18 cellular contexts compared by ENCODE assay signal in genomic region chr4:113957961-113958360, GRCh38. TPM values are rescaled to one million over a fixed set of nuclear protein-coding genes. Genes with fewer than 3 reads are reported as not detected.
DNase-seq lines count a peak whose midpoint lies in the region; ATAC-seq and TF ChIP-seq lines count a peak whose summit lies in the region.
"Had no signal": no experiment of that assay in that cellular context is flagged by ENCODE, and none has a peak within 500 bp of the region (broad histone marks: within the 10 kb centered on the region; RNA-seq: fewer than 3 reads in every experiment).

No MANE protein-coding gene starts in this region.

- BruUV-seq in PC-3 (replicated peaks; lab: Mats Ljungman, UMichigan), result no TSS peak

- H3K4me1 ChIP-seq in PC-3 (ENCODE audit: insufficient read depth, low read length) (peaks cover 67% of the 10 kb centered on the region), fibroblast of lung (ENCODE audit: control insufficient read depth, extremely low read depth, insufficient read depth, low read length) (peaks cover 35% of the 10 kb centered on the region), smooth muscle cell (ENCODE audit: low read depth) (peaks cover 8% of the 10 kb centered on the region), colonic mucosa (no peaks in the 10 kb centered on the region)
- H3K4me1 ChIP-seq: left lung had no signal

- H3K27ac ChIP-seq in PC-3 (ENCODE audit: low read length) (0 out of 2 replicates have a peak overlapping the region, but pooled peaks have one; percentile 93), fibroblast of lung (ENCODE audit: insufficient read depth, low read length) (peak overlapping the region; percentile 84), smooth muscle cell (ENCODE audit: low read depth) (peak overlapping the region; percentile 93), colonic mucosa (no peak overlapping the region)
- H3K27ac ChIP-seq: KMS-11 had no signal

- no peaks in the 10 kb centered on the region for H3K36me3 ChIP-seq in PC-3 (ENCODE audit: low read depth, low read length)
- no peaks in the 10 kb centered on the region for H3K36me3 ChIP-seq in fibroblast of lung (ENCODE audit: control insufficient read depth, insufficient read depth, low read length)
- H3K36me3 ChIP-seq in smooth muscle cell (ENCODE audit: low read depth), result no peaks in the 10 kb centered on the region
- no peaks in the 10 kb centered on the region for H3K36me3 ChIP-seq in colonic mucosa
- H3K36me3 ChIP-seq: esophagus squamous epithelium, heart left ventricle, left lung had no signal

- TF ChIP-seq CTCF in PC-3 (conservative IDR thresholded peaks at IDR 0.05; ENCODE audit: low read depth, low read length) (no peak), fibroblast of lung (conservative IDR thresholded peaks at IDR 0.05 in 1 of 2, IDR thresholded peaks at IDR 0.05 in 1 of 2; ENCODE audit: low read depth in 1 of 2, low read length in 2 of 2) (no peak), smooth muscle cell (IDR thresholded peaks at IDR 0.05; ENCODE audit: borderline replicate concordance, insufficient read depth, poor library complexity, severe bottlenecking) (no peak), colonic mucosa (IDR thresholded peaks at IDR 0.05) (no peak)

- H3K9me3 ChIP-seq in PC-3 (ENCODE audit: low read length) (no peaks in the 10 kb centered on the region), fibroblast of lung (ENCODE audit: control insufficient read depth, insufficient read depth, low read depth, low read length) (no peaks in the 10 kb centered on the region), smooth muscle cell (replicated peaks; ENCODE audit: low read depth) (no peaks in the 10 kb centered on the region), colonic mucosa (no peaks in the 10 kb centered on the region)
- H3K9me3 ChIP-seq: esophagus squamous epithelium, heart left ventricle, left lung, mucosa of descending colon had no signal

- POLR2A ChIA-PET in PC-3 (lab: Charles Lee; ENCODE audit: unreplicated experiment), result interaction anchor here (0.7 kb wide), 1 partner anchor 83 kb away, joined by 17 read pairs; no protein-coding TSS in a partner anchor

- no peak overlapping the region for H3K9ac ChIP-seq in PC-3 (ENCODE audit: low read length)
- H3K9ac ChIP-seq in fibroblast of lung (ENCODE audit: insufficient read depth, low read length), result no peak overlapping the region
- H3K9ac ChIP-seq in smooth muscle cell (ENCODE audit: low read depth), result no peak overlapping the region
- no peak overlapping the region for H3K9ac ChIP-seq in colonic mucosa (ENCODE audit: low read depth in 2 of 2, low read length in 2 of 2)
- H3K9ac ChIP-seq: KMS-11 had no signal

- CTCF ChIA-PET in PC-3 (lab: Charles Lee), result no interaction called here

- no peaks in the 10 kb centered on the region for H3K27me3 ChIP-seq in PC-3 (ENCODE audit: low read length)
- H3K27me3 ChIP-seq in fibroblast of lung (ENCODE audit: control insufficient read depth, insufficient read depth, low read length), result no peaks in the 10 kb centered on the region
- H3K27me3 ChIP-seq in smooth muscle cell (ENCODE audit: low read depth), result no peaks in the 10 kb centered on the region
- no peaks in the 10 kb centered on the region for H3K27me3 ChIP-seq in colonic mucosa
- H3K27me3 ChIP-seq: esophagus squamous epithelium, heart left ventricle, left lung had no signal

- 89% methylated on average over 3 of the region's 3 CpGs for WGBS in smooth muscle cell (ENCODE audit: low lambda C conversion rate)

- H3K79me2 ChIP-seq in PC-3 (ENCODE audit: low read length), result peaks cover 66% of the 10 kb centered on the region
- peaks cover 76% of the 10 kb centered on the region for H3K79me2 ChIP-seq in fibroblast of lung (ENCODE audit: control insufficient read depth, insufficient read depth, low read length)
- no peaks in the 10 kb centered on the region for H3K79me2 ChIP-seq in smooth muscle cell (ENCODE audit: low read depth)

- H2AFZ ChIP-seq in PC-3 (ENCODE audit: low read length) (no peak overlapping the region), fibroblast of lung (ENCODE audit: low read length) (no peak overlapping the region), smooth muscle cell (ENCODE audit: low read depth) (no peak overlapping the region)

- no peaks in the 10 kb centered on the region for H3K9me2 ChIP-seq in PC-3 (replicated peaks; ENCODE audit: low read length)

- peak; percentile 13 for DNase-seq in NCI-H2171 treated with DMSO at 0.1 percent for 48 hours (lab: John Stamatoyannopoulos, UW)
- no peak for DNase-seq in NCI-H2171 (lab: John Stamatoyannopoulos, UW)
- no peak for DNase-seq in PC-3
- DNase-seq in fibroblast of lung (ENCODE audit: low read depth in 2 of 2), result peak in 1 of 2 donors; percentile 88
- no peak for DNase-seq in smooth muscle cell (lab: John Stamatoyannopoulos, UW; ENCODE audit: unreplicated experiment)
- DNase-seq in activated CD4-positive, alpha-beta T cell treated with anti-CD3 and anti-CD28 coated beads for 48 hours, result no peak
- no peak for DNase-seq in colonic mucosa
- DNase-seq in central memory CD4-positive, alpha-beta T cell, result no peak
- DNase-seq: 8988T; C1 segment of cervical spinal cord; effector CD8-positive, alpha-beta T cell; esophagus squamous epithelium; heart left ventricle; left lung; mucosa of descending colon; NCI-H1092; NCI-H2029 had no signal

- H3K4me2 ChIP-seq in PC-3 (ENCODE audit: low read length) (no peak overlapping the region), fibroblast of lung (ENCODE audit: extremely low read depth, insufficient read depth, low read length) (peak overlapping the region; percentile 86), smooth muscle cell (peak overlapping the region; percentile 78)
- H3K4me2 ChIP-seq: KMS-11 had no signal

- no peak for ATAC-seq in PC-3
- ATAC-seq: left lung, mucosa of descending colon had no signal

- H4K20me1 ChIP-seq in PC-3 (ENCODE audit: low read length), result no peaks in the 10 kb centered on the region
- H4K20me1 ChIP-seq in fibroblast of lung (ENCODE audit: control insufficient read depth, extremely low read depth, insufficient read depth, low read length), result no peaks in the 10 kb centered on the region
- H4K20me1 ChIP-seq in smooth muscle cell (ENCODE audit: low read depth), result no peaks in the 10 kb centered on the region

- H3F3A ChIP-seq in PC-3 (ENCODE audit: low read length, unreplicated experiment), result no peaks in the 10 kb centered on the region
- peaks cover 5% of the 10 kb centered on the region for H3F3A ChIP-seq in smooth muscle cell (ENCODE audit: low read depth)

- H3K4me3 ChIP-seq in PC-3 (ENCODE audit: low read length), result no peak overlapping the region
- no peak overlapping the region for H3K4me3 ChIP-seq in fibroblast of lung (replicated peaks in 1 of 4; ENCODE audit: control extremely low read depth in 1 of 4, insufficient read depth in 1 of 4, low read depth in 3 of 4, low read length in 4 of 4)
- H3K4me3 ChIP-seq in smooth muscle cell, result no peak overlapping the region
- H3K4me3 ChIP-seq in colonic mucosa, result no peak overlapping the region
- H3K4me3 ChIP-seq: heart left ventricle, left lung, mucosa of descending colon had no signal

- intact Hi-C loops in PC-3 (cut with micrococcal nuclease) (loop anchor here (2.0 to 5.0 kb wide), 4 partner anchors 57 to 359 kb away; no protein-coding TSS in a partner anchor), colonic mucosa (cut with DNase I) (loop anchor here (10.0 kb wide), 1 partner anchor 563 kb away; no protein-coding TSS in a partner anchor)

RNA-seq across cellular contexts. Expression of gene ARSJ, which starts 21.5 kb away (rescaled TPM):
- total RNA-seq in PC-3 (2014; rRNA removed) (16.4 and 19.1 TPM in 2 replicates), fibroblast of lung (30.8 and 56.6 TPM in 2 replicates), smooth muscle cell (7.8 and 7.9 TPM in 2 replicates), colonic mucosa (1 to 10 TPM; 4.7 to 8.4 TPM)
- polyA plus RNA-seq in fibroblast of lung (48.7 and 51.1 TPM in 2 replicates), smooth muscle cell (3.5 and 8.8 TPM in 2 replicates)
- polyA plus RNA-seq in fibroblast of lung (2012), result 43.3 and 47.2 TPM in 2 replicates
- polyA minus RNA-seq in fibroblast of lung (ENCODE audit: low replicate concordance), result 27.0 and 29.8 TPM in 2 replicates
